ENCODE assay signal across 9 cellular contexts in genomic region chr12:12467701-12468218, GRCh38.
DNase-seq lines count a peak whose midpoint lies in the region; FAIRE-seq and TF ChIP-seq lines count a peak whose summit lies in the region.
"Had no signal": no experiment of that assay in that cellular context is flagged by ENCODE, and none has a peak within 500 bp of the region (broad histone marks: within the 10 kb centered on the region; RNA-seq: fewer than 3 reads in every experiment).

No MANE protein-coding gene starts in this region.

- no peak overlapping the region; the same call in 1 of the 2 replicates for H3K4me3 ChIP-seq in BLaER1
- no peak overlapping the region for H3K4me3 ChIP-seq in astrocyte (ENCODE audit: insufficient read depth, low read depth, low read length)
- H3K4me3 ChIP-seq in PC-9 = no peak overlapping the region

- peaks cover 38% of the 10 kb centered on the region for H3K36me3 ChIP-seq in BLaER1
- H3K36me3 ChIP-seq in astrocyte (ENCODE audit: insufficient read depth, low read length) = no peaks in the 10 kb centered on the region
- no peaks in the 10 kb centered on the region for H3K36me3 ChIP-seq in PC-9 (ENCODE audit: low read depth)

- H3K27ac Mint-ChIP-seq in astrocyte (ENCODE audit: unreplicated experiment) (no peak overlapping the region), nephron progenitor cell (peak overlapping the region; percentile 53)

- H3K27me3 ChIP-seq in BLaER1 (no peaks in the 10 kb centered on the region), astrocyte (ENCODE audit: insufficient read depth, low read length) (no peaks in the 10 kb centered on the region), PC-9 (ENCODE audit: insufficient read depth, low read depth) (no peaks in the 10 kb centered on the region)

- FAIRE-seq in astrocyte (lab: Jason Lieb, UNC) = no peak
- no peak for FAIRE-seq in GM12891 (lab: Jason Lieb, UNC)

- H3F3A ChIP-seq in PC-9 (ENCODE audit: insufficient read depth, low read depth) = no peaks in the 10 kb centered on the region

- H3K9ac ChIP-seq in BLaER1 = no peak overlapping the region
- no peak overlapping the region for H3K9ac ChIP-seq in astrocyte (ENCODE audit: low read length)

- peak overlapping the region; percentile 57; the same call in 1 of the 2 replicates for H3K27ac ChIP-seq in BLaER1
- no peak overlapping the region for H3K27ac ChIP-seq in astrocyte (ENCODE audit: low read depth, low read length)
- H3K27ac ChIP-seq in PC-9 = no peak overlapping the region

- H3K9me3 Mint-ChIP-seq in astrocyte (ENCODE audit: unreplicated experiment) = peaks cover 2% of the 10 kb centered on the region
- H3K9me3 Mint-ChIP-seq in nephron progenitor cell = peaks cover 32% of the 10 kb centered on the region

- H3K36me3 Mint-ChIP-seq in astrocyte (ENCODE audit: low read depth, unreplicated experiment) (peaks cover 22% of the 10 kb centered on the region), nephron progenitor cell (ENCODE audit: low read depth) (peaks cover 58% of the 10 kb centered on the region)

- H3K9me3 ChIP-seq in BLaER1 (peaks cover 31% of the 10 kb centered on the region), astrocyte (ENCODE audit: insufficient read depth, low read depth, low read length) (no peaks in the 10 kb centered on the region), PC-9 (ENCODE audit: insufficient read depth, low read depth) (no peaks in the 10 kb centered on the region)

- H3K4me1 Mint-ChIP-seq in astrocyte (ENCODE audit: low read depth, unreplicated experiment) (no peaks in the 10 kb centered on the region), nephron progenitor cell (peaks cover 7% of the 10 kb centered on the region)

- POLR2A ChIA-PET in PC-9 (lab: Charles Lee; ENCODE audit: unreplicated experiment) = no interaction called here

- intact Hi-C loops in PC-9 (cut with micrococcal nuclease; ENCODE audit: unreplicated experiment) = no loop called here
- intact Hi-C loops in cardiac septum (cut with DNase I) = no loop called here

- H2AFZ ChIP-seq in astrocyte (ENCODE audit: low read depth, low read length) (no peak overlapping the region), PC-9 (no peak overlapping the region)

- no peaks in the 10 kb centered on the region for H3K9me2 ChIP-seq in PC-9 (ENCODE audit: insufficient read depth)

- CTCF ChIA-PET in PC-9 (lab: Charles Lee) = interaction anchor here (0.6 kb wide), 1 partner anchor 576 kb away, joined by 3 read pairs; no protein-coding TSS in a partner anchor

- DNase-seq in RPMI7951 (ENCODE audit: low read depth) (peak; percentile 29), astrocyte (ENCODE audit: low read depth) (peak; percentile 47), nephron progenitor cell (no peak), NCI-H1092 treated with DMSO at 0.1 percent for 48 hours (lab: John Stamatoyannopoulos, UW) (no peak), PC-9 (no peak), GM12891 (ENCODE audit: insufficient read length, low spot score) (no peak), cardiac septum (ENCODE audit: low spot score) (no peak)
- DNase-seq: Right ventricle myocardium superior had no signal

- H3K4me2 ChIP-seq in BLaER1 (peak overlapping the region; percentile 47), astrocyte (ENCODE audit: low read length) (no peak overlapping the region), PC-9 (no peak overlapping the region)

- TF ChIP-seq POLR2A in GM12891 (IDR thresholded peaks at IDR 0.05; ENCODE audit: low read depth, low read length) = no peak

- H3K79me2 ChIP-seq in astrocyte (ENCODE audit: insufficient read depth, low read length) = no peaks in the 10 kb centered on the region
- H3K79me2 ChIP-seq in PC-9 (ENCODE audit: low read depth) = no peaks in the 10 kb centered on the region

- no peak overlapping the region for H3K4me3 Mint-ChIP-seq in astrocyte (ENCODE audit: unreplicated experiment)
- H3K4me3 Mint-ChIP-seq in nephron progenitor cell = no peak overlapping the region

- no peaks in the 10 kb centered on the region for H4K20me1 ChIP-seq in BLaER1
- no peaks in the 10 kb centered on the region for H4K20me1 ChIP-seq in astrocyte (ENCODE audit: insufficient read depth, low read length)
- H4K20me1 ChIP-seq in PC-9 (ENCODE audit: insufficient read depth) = no peaks in the 10 kb centered on the region

- TF ChIP-seq CTCF in astrocyte (IDR thresholded peaks at IDR 0.05; ENCODE audit: insufficient read depth, low read depth, low read length) = no peak
- TF ChIP-seq CTCF in nephron progenitor cell (IDR thresholded peaks at IDR 0.05) = no peak
- no peak for TF ChIP-seq CTCF in PC-9 (conservative IDR thresholded peaks at IDR 0.05)

- no TSS peak for BruUV-seq in PC-9 (replicated peaks; lab: Mats Ljungman, UMichigan)

- peaks cover 46% of the 10 kb centered on the region for H3K4me1 ChIP-seq in BLaER1
- no peaks in the 10 kb centered on the region for H3K4me1 ChIP-seq in astrocyte (ENCODE audit: insufficient read depth, low read length)
- no peaks in the 10 kb centered on the region for H3K4me1 ChIP-seq in PC-9 (replicated peaks; ENCODE audit: insufficient read depth)

- peaks cover 2% of the 10 kb centered on the region for H3K27me3 Mint-ChIP-seq in astrocyte (ENCODE audit: low read depth, unreplicated experiment)
- no peaks in the 10 kb centered on the region for H3K27me3 Mint-ChIP-seq in nephron progenitor cell (ENCODE audit: low read depth, poor library complexity)

TF ChIP-seq in GM12891, 5 proteins besides CTCF, POLR2A, EP300 and RAD21:
- TF ChIP-seq PAX5 (IDR thresholded peaks at IDR 0.05; ENCODE audit: insufficient read depth, low read length, severe bottlenecking) (no peak), POU2F2 (IDR thresholded peaks at IDR 0.05; ENCODE audit: low read depth, low read length) (no peak), POLR2AphosphoS5 (IDR thresholded peaks at IDR 0.05; ENCODE audit: low read depth, low read length) (no peak), SPI1 (IDR thresholded peaks at IDR 0.05; ENCODE audit: low read depth, low read length) (no peak)
TF ChIP-seq in GM12891: peak in this region for 0.

Comparison
In these comparisons a context has a peak if more than half of its experiments do, and no peak if none do; other contexts are left out.
1. DNase-seq: peak in RPMI7951 (single experiment) and astrocyte (single experiment); none in nephron progenitor cell (single experiment), NCI-H1092 treated with DMSO at 0.1 percent for 48 hours (single experiment), PC-9 (0 of 2), GM12891 (single experiment) and cardiac septum (single experiment).